ENCODE assay signal across 7 cellular contexts in the genomic region with DNA sequence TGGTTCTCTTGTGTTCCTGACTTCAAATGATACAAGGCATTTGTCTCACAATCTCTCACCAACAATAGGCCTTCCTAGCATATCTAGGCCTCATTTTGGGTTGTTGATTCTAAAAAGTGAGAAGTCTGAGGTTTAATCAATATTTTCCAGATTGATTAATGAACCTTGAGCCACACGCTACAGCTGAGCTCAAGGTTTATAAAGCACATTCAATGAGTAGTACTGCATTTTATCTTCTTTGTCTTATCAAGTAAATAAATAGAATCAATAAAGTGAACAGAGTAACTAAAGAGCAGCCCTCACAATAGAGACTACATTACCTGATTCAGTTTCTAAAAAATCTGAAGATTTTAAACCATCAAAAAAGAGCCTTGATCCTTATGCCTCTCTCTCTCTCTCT.
"Had no signal": no experiment of that assay in that cellular context is flagged by ENCODE, and none has a peak within 500 bp of the region (broad histone marks: within the 10 kb centered on the region; RNA-seq: fewer than 3 reads in every experiment).

No MANE protein-coding gene starts in this region.

- H3K27ac ChIP-seq: HL-60 had no signal

- DNase-seq: HFFc6, IMR-90, KG1 had no signal

- H3K9me3 Mint-ChIP-seq: GM23338, HFFc6 had no signal

- H3K27ac Mint-ChIP-seq: GM23338, HFFc6 had no signal

- H3K4me3 Mint-ChIP-seq: GM23338, HFFc6 had no signal

- H3K4me1 Mint-ChIP-seq: GM23338 had no signal

- ATAC-seq: HCT116, K562 had no signal
